In genomic region chr3:119831022-119831421, GRCh38 we compare ENCODE assay signal across 1 cellular context.
TF ChIP-seq lines count a peak whose summit lies in the region.

No MANE protein-coding gene starts in this region.

TF ChIP-seq in HepG2, 621 proteins besides CTCF, POLR2A, EP300 and RAD21 (continued from another document):
- TF ChIP-seq ZNF607 (CRISPR knock-in tag; IDR thresholded peaks at IDR 0.05; ENCODE audit: borderline replicate concordance): no peak
- no peak for TF ChIP-seq HOXA5 (CRISPR knock-in tag; IDR thresholded peaks at IDR 0.05)
- no peak for TF ChIP-seq XRCC5 (optimal IDR thresholded peaks at IDR 0.05; ENCODE audit: low read length)
- no peak for TF ChIP-seq BCL6 (CRISPR knock-in tag; IDR thresholded peaks at IDR 0.05)
